15 cellular contexts compared by ENCODE assay signal in genomic region chr20:41287327-41287726, GRCh38. TPM values are rescaled to one million over a fixed set of nuclear protein-coding genes. Genes with fewer than 3 reads are reported as not detected.
DNase-seq lines count a peak whose midpoint lies in the region; ATAC-seq and TF ChIP-seq lines count a peak whose summit lies in the region.
"Had no signal": no experiment of that assay in that cellular context is flagged by ENCODE, and none has a peak within 500 bp of the region (broad histone marks: within the 10 kb centered on the region; RNA-seq: fewer than 3 reads in every experiment).

No MANE protein-coding gene starts in this region.

- CTCF ChIA-PET in activated CD4-positive, alpha-beta memory T cell treated with anti-CD3 and anti-CD28 coated beads for 36 hours (lab: Charles Lee), result no interaction called here
- CTCF ChIA-PET in activated CD4-positive, alpha-beta memory T cell treated with anti-CD3 and anti-CD28 coated beads, Interleukin-2, amount 10 ng/mL, durations not matched to agents 7 days and 5 days (lab: Charles Lee), result no interaction called here

- H3K27ac Mint-ChIP-seq in activated CD4-positive, alpha-beta memory T cell treated with anti-CD3 and anti-CD28 coated beads for 36 hours, result no peak overlapping the region
- H3K27ac Mint-ChIP-seq in activated CD4-positive, alpha-beta memory T cell treated with anti-CD3 and anti-CD28 coated beads, Interleukin-2, amount 10 ng/mL, durations not matched to agents 7 days and 5 days, result no peak overlapping the region

- peaks cover 15% of the 10 kb centered on the region for H3K9me3 ChIP-seq in RWPE2 (ENCODE audit: severe bottlenecking)

- H3K4me1 ChIP-seq in RWPE2 (ENCODE audit: insufficient read depth, poor library complexity, severe bottlenecking), result peaks cover 12% of the 10 kb centered on the region
- H3K4me1 ChIP-seq: A549 had no signal

- no peaks in the 10 kb centered on the region for H3K4me1 Mint-ChIP-seq in activated CD4-positive, alpha-beta memory T cell treated with anti-CD3 and anti-CD28 coated beads for 36 hours (ENCODE audit: low read depth)
- peaks cover 2% of the 10 kb centered on the region for H3K4me1 Mint-ChIP-seq in activated CD4-positive, alpha-beta memory T cell treated with anti-CD3 and anti-CD28 coated beads, Interleukin-2, amount 10 ng/mL, durations not matched to agents 7 days and 5 days

- peak; percentile 13 for DNase-seq in activated CD4-positive, alpha-beta memory T cell treated with anti-CD3 and anti-CD28 coated beads for 36 hours
- no peak for DNase-seq in activated CD4-positive, alpha-beta memory T cell treated with anti-CD3 and anti-CD28 coated beads, Interleukin-2, amount 10 ng/mL, durations not matched to agents 7 days and 5 days
- DNase-seq in RWPE2 (ENCODE audit: low spot score) (no peak), fibroblast of gingiva (ENCODE audit: low read depth) (peak; percentile 65), skeletal muscle cell (ENCODE audit: low read depth) (peak; percentile 77), NCI-H128 (lab: John Stamatoyannopoulos, UW; ENCODE audit: unreplicated experiment) (no peak)
- DNase-seq: activated CD4-positive, CD25-positive, alpha-beta regulatory T cell treated with anti-CD3 and anti-CD28 coated beads, Interleukin-2, amount 50 U/mL, for 72 hours; mesendoderm; NCI-H1105 treated with DMSO at 0.1 percent for 48 hours; NCI-H510A; occipital lobe; OCI-M1 had no signal

- ATAC-seq in RWPE2 (ENCODE audit: low read depth) (peak; percentile 91), GM21381 (IDR thresholded peaks at IDR 0.05; ENCODE audit: unreplicated experiment) (no peak), HG02642 (IDR thresholded peaks at IDR 0.05; ENCODE audit: poor library complexity, unreplicated experiment) (no peak)
- ATAC-seq: A549 had no signal

- no peak for TF ChIP-seq CTCF in RWPE2 (IDR thresholded peaks at IDR 0.05; ENCODE audit: poor library complexity, severe bottlenecking)

- peaks cover 15% of the 10 kb centered on the region for H3K9me3 Mint-ChIP-seq in activated CD4-positive, alpha-beta memory T cell treated with anti-CD3 and anti-CD28 coated beads for 36 hours
- H3K9me3 Mint-ChIP-seq in activated CD4-positive, alpha-beta memory T cell treated with anti-CD3 and anti-CD28 coated beads, Interleukin-2, amount 10 ng/mL, durations not matched to agents 7 days and 5 days, result peaks cover 15% of the 10 kb centered on the region

- no peak overlapping the region for H3K4me3 ChIP-seq in RWPE2 (ENCODE audit: severe bottlenecking)
- H3K4me3 ChIP-seq in skeletal muscle cell (ENCODE audit: low read depth, low read length), result no peak overlapping the region
- H3K4me3 ChIP-seq: A549 had no signal

- no peaks in the 10 kb centered on the region for H3K27me3 Mint-ChIP-seq in activated CD4-positive, alpha-beta memory T cell treated with anti-CD3 and anti-CD28 coated beads for 36 hours
- no peaks in the 10 kb centered on the region for H3K27me3 Mint-ChIP-seq in activated CD4-positive, alpha-beta memory T cell treated with anti-CD3 and anti-CD28 coated beads, Interleukin-2, amount 10 ng/mL, durations not matched to agents 7 days and 5 days

- intact Hi-C loops in activated CD4-positive, alpha-beta memory T cell treated with anti-CD3 and anti-CD28 coated beads for 36 hours (cut with micrococcal nuclease), result no loop called here

- peak overlapping the region; percentile 45 for H3K27ac ChIP-seq in RWPE2 (ENCODE audit: poor library complexity, severe bottlenecking)
- H3K27ac ChIP-seq: A549 had no signal

- peaks cover 23% of the 10 kb centered on the region for H3K36me3 ChIP-seq in RWPE2 (ENCODE audit: low read depth)

- H3K4me3 Mint-ChIP-seq in activated CD4-positive, alpha-beta memory T cell treated with anti-CD3 and anti-CD28 coated beads for 36 hours, result no peak overlapping the region
- H3K4me3 Mint-ChIP-seq in activated CD4-positive, alpha-beta memory T cell treated with anti-CD3 and anti-CD28 coated beads, Interleukin-2, amount 10 ng/mL, durations not matched to agents 7 days and 5 days, result no peak overlapping the region

- POLR2A ChIA-PET in activated CD4-positive, alpha-beta memory T cell treated with anti-CD3 and anti-CD28 coated beads for 36 hours (lab: Charles Lee), result no interaction called here
- POLR2A ChIA-PET in activated CD4-positive, alpha-beta memory T cell treated with anti-CD3 and anti-CD28 coated beads, Interleukin-2, amount 10 ng/mL, durations not matched to agents 7 days and 5 days (lab: Charles Lee), result no interaction called here

- H3K27me3 ChIP-seq in RWPE2 (ENCODE audit: insufficient read depth, poor library complexity, severe bottlenecking), result no peaks in the 10 kb centered on the region

- H3K36me3 Mint-ChIP-seq in activated CD4-positive, alpha-beta memory T cell treated with anti-CD3 and anti-CD28 coated beads for 36 hours, result peaks cover 9% of the 10 kb centered on the region
- H3K36me3 Mint-ChIP-seq in activated CD4-positive, alpha-beta memory T cell treated with anti-CD3 and anti-CD28 coated beads, Interleukin-2, amount 10 ng/mL, durations not matched to agents 7 days and 5 days (ENCODE audit: low read depth), result peaks cover 8% of the 10 kb centered on the region

RNA-seq across cellular contexts. Expression of gene ZHX3, which starts 30.2 kb away (rescaled TPM):
- total RNA-seq in activated CD4-positive, alpha-beta memory T cell treated with anti-CD3 and anti-CD28 coated beads for 36 hours, result 10 to 100 TPM in 1 of 2 experiments, 1 to 10 TPM in 1; 9.4 to 11.3 TPM
- total RNA-seq in activated CD4-positive, alpha-beta memory T cell treated with anti-CD3 and anti-CD28 coated beads, Interleukin-2, amount 10 ng/mL, durations not matched to agents 7 days and 5 days, result 1 to 10 TPM; 5.9 to 8.7 TPM

RNA-seq across cellular contexts. Expression of gene LPIN3, which starts 53.3 kb away (rescaled TPM):
- under 1 TPM; 0.77 to 0.97 TPM for total RNA-seq in activated CD4-positive, alpha-beta memory T cell treated with anti-CD3 and anti-CD28 coated beads for 36 hours
- total RNA-seq in activated CD4-positive, alpha-beta memory T cell treated with anti-CD3 and anti-CD28 coated beads, Interleukin-2, amount 10 ng/mL, durations not matched to agents 7 days and 5 days, result under 1 TPM; 0.65 to 0.68 TPM

Comparison
In these comparisons a context has a peak if more than half of its experiments do, and no peak if none do; other contexts are left out.
1. DNase-seq: peak in activated CD4-positive, alpha-beta memory T cell treated with anti-CD3 and anti-CD28 coated beads for 36 hours (single experiment), fibroblast of gingiva (single experiment) and skeletal muscle cell (single experiment); none in activated CD4-positive, alpha-beta memory T cell treated with anti-CD3 and anti-CD28 coated beads, Interleukin-2, amount 10 ng/mL, durations not matched to agents 7 days and 5 days (single experiment), RWPE2 (single experiment) and NCI-H128 (single experiment).